Comparison of ENCODE assay signal across 14 cellular contexts in the genomic region with DNA sequence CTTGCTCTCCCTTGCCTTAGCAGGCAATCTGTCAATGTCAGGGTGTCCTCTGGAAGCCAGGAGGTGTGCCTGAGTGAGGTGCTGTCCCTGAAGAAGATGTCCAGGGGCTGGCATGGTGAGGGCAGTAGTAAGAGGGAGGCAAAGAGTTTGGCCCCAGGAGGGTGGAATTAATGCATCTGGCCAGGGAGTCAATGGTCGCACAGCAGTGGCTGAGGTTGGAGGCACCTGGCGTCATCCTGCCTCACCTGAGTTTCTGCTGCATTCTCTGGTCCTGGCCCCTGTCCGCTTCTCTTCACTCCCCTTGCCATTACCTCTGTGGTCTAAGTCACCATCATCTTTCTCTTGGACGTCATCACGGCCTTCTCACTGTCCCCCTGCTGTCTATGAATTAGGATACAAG.
DNase-seq lines count a peak whose midpoint lies in the region; ATAC-seq, FAIRE-seq and TF ChIP-seq lines count a peak whose summit lies in the region.
"Had no signal": no experiment of that assay in that cellular context is flagged by ENCODE, and none has a peak within 500 bp of the region (broad histone marks: within the 10 kb centered on the region; RNA-seq: fewer than 3 reads in every experiment).

No MANE protein-coding gene starts in this region.

- 0 out of 2 replicates have a peak overlapping the region, but pooled peaks have one; percentile 16 for H2BK5ac ChIP-seq in H1 (ENCODE audit: low read depth, low read length)

- TF ChIP-seq CTCF in H1 (IDR thresholded peaks at IDR 0.05; ENCODE audit: control extremely low read depth in 1 of 3, insufficient read depth in 1 of 3, low read depth in 1 of 3, low read length in 3 of 3): no peak

- H3K4me2 ChIP-seq in H1 (ENCODE audit: insufficient read depth in 1 of 2, low read depth in 2 of 2, low read length in 2 of 2): no peak overlapping the region
- H3K4me2 ChIP-seq: BLaER1 had no signal

- TF ChIP-seq RAD21 in H1 (IDR thresholded peaks at IDR 0.05 in 1 of 2, conservative IDR thresholded peaks at IDR 0.05 in 1 of 2; ENCODE audit: low read depth in 2 of 2, low read length in 2 of 2): no peak

- H2BK120ac ChIP-seq in H1 (replicated peaks; ENCODE audit: low read depth, low read length): no peak overlapping the region

- no peaks in the 10 kb centered on the region for H4K20me1 ChIP-seq in H1 (replicated peaks in 1 of 2; ENCODE audit: control insufficient read depth in 1 of 2, insufficient read depth in 2 of 2, low read length in 2 of 2)
- H4K20me1 ChIP-seq: BLaER1 had no signal

- no peak for TF ChIP-seq EP300 in H1 (IDR thresholded peaks at IDR 0.05; ENCODE audit: borderline replicate concordance in 1 of 2, low read depth in 2 of 2, low read length in 2 of 2)

- no peaks in the 10 kb centered on the region for H3K27me3 ChIP-seq in H1 (replicated peaks in 1 of 4; ENCODE audit: control insufficient read depth in 3 of 4, extremely low read depth in 1 of 4, insufficient read depth in 3 of 4, low read length in 3 of 4)
- H3K27me3 ChIP-seq: BLaER1 had no signal

- H3K4me1 ChIP-seq in H1 (replicated peaks in 1 of 4; ENCODE audit: control insufficient read depth in 3 of 4, insufficient read depth in 4 of 4, low read length in 3 of 4): peaks cover 0 to 3% (median 0%) of the 10 kb centered on the region in 4 experiments; a peak in 1 of 7 replicates

- WGBS in H1 (ENCODE audit: extremely low coverage in 1 of 2, insufficient coverage in 1 of 2, insufficient read length in 1 of 2, insufficient replicate concordance in 2 of 2, low coverage in 1 of 2, low lambda C conversion rate in 2 of 2, missing lambda C conversion rate in 1 of 2), 2 experiments: 86% methylated on average over 5 of the region's 5 CpGs; no CpG with 5 or more reads in 1 of the 2 experiments

- no peaks in the 10 kb centered on the region for H3K79me1 ChIP-seq in H1 (ENCODE audit: low read depth, low read length)

- H3K4me3 Mint-ChIP-seq in T-helper 17 cell: peak overlapping the region; percentile 41
- H3K4me3 Mint-ChIP-seq: CD8-positive, alpha-beta memory T cell; H9 had no signal

- TF ChIP-seq POLR2A in H1 (IDR thresholded peaks at IDR 0.05; ENCODE audit: control extremely low read depth in 1 of 2, low read depth in 2 of 2, low read length in 2 of 2): no peak

- FAIRE-seq in H1 (lab: Jason Lieb, UNC): no peak

- H3K4me3 ChIP-seq in H1 (ENCODE audit: extremely low read depth in 1 of 4, insufficient read depth in 2 of 4, low read depth in 3 of 4, low read length in 4 of 4): no peak overlapping the region
- H3K4me3 ChIP-seq: BLaER1, GM23248 had no signal

- no peaks in the 10 kb centered on the region for H3K4me1 Mint-ChIP-seq in T-helper 17 cell
- H3K4me1 Mint-ChIP-seq: CD8-positive, alpha-beta memory T cell had no signal

- H3K4ac ChIP-seq in H1 (replicated peaks; ENCODE audit: insufficient read length, low read depth, low read length): no peak overlapping the region

- ATAC-seq in T-helper 17 cell: no peak
- ATAC-seq in GM21381 (IDR thresholded peaks at IDR 0.05; ENCODE audit: unreplicated experiment): no peak
- ATAC-seq in HG03025 (IDR thresholded peaks at IDR 0.05; ENCODE audit: low FRiP score, unreplicated experiment): no peak

- H3K23me2 ChIP-seq in H1 (ENCODE audit: low read depth, low read length): no peaks in the 10 kb centered on the region

- no peak overlapping the region for H2AFZ ChIP-seq in H1 (ENCODE audit: low read length)
- H2AFZ ChIP-seq: GM23248 had no signal

- H4K91ac ChIP-seq in H1 (replicated peaks; ENCODE audit: insufficient read length, low read length): no peak overlapping the region

- no peaks in the 10 kb centered on the region for H3K36me3 Mint-ChIP-seq in T-helper 17 cell (ENCODE audit: low read depth)

- H3K27me3 Mint-ChIP-seq in T-helper 17 cell: peaks cover 44% of the 10 kb centered on the region

- H3K36me3 ChIP-seq in H1 (ENCODE audit: control insufficient read depth in 2 of 4, insufficient read depth in 4 of 4, low read length in 3 of 4): no peaks in the 10 kb centered on the region
- H3K36me3 ChIP-seq: BLaER1 had no signal

- 0 out of 2 replicates have a peak overlapping the region, but pooled peaks have one; percentile 20 for H2BK15ac ChIP-seq in H1 (ENCODE audit: low read length)

- no peaks in the 10 kb centered on the region for H3K9me3 ChIP-seq in T-helper 17 cell (ENCODE audit: control insufficient read depth, low read length, poor library complexity, severe bottlenecking)
- H3K9me3 ChIP-seq in H1 (ENCODE audit: insufficient read depth in 2 of 2, low read depth in 1 of 2, low read length in 1 of 2): no peaks in the 10 kb centered on the region
- H3K9me3 ChIP-seq: BLaER1 had no signal

- no peak overlapping the region for H3K56ac ChIP-seq in H1 (replicated peaks; ENCODE audit: insufficient read length, low read depth, low read length)

- H3K27ac Mint-ChIP-seq in T-helper 17 cell: no peak overlapping the region
- H3K27ac Mint-ChIP-seq: CD8-positive, alpha-beta memory T cell; H9 had no signal

- H3K23ac ChIP-seq in H1 (ENCODE audit: insufficient read length): no peak overlapping the region

- no peak overlapping the region for H4K8ac ChIP-seq in H1 (ENCODE audit: extremely low read depth, insufficient read depth, low read length)

- POLR2A ChIA-PET in H1 (lab: Charles Lee; ENCODE audit: partially characterized antibody): no interaction called here

- DNase-seq in NCI-H82 (lab: John Stamatoyannopoulos, UW) (peak; percentile 23), NCI-H82 treated with DMSO at 0.1 percent for 48 hours (lab: John Stamatoyannopoulos, UW; ENCODE audit: unreplicated experiment) (no peak), T-helper 17 cell (no peak), H1 (ENCODE audit: low read depth in 1 of 2, low spot score in 2 of 2) (no peak), SIG-M5 (lab: John Stamatoyannopoulos, UW) (no peak)
- DNase-seq: GF-D8, KG1 had no signal

- H2BK20ac ChIP-seq in H1 (ENCODE audit: low read length): no peak overlapping the region

- no peaks in the 10 kb centered on the region for H3K79me2 ChIP-seq in H1 (ENCODE audit: control insufficient read depth in 1 of 2, insufficient read depth in 2 of 2, low read length in 2 of 2)

- H3K14ac ChIP-seq in H1 (ENCODE audit: insufficient read length): no peak overlapping the region

- H2BK12ac ChIP-seq in H1 (ENCODE audit: low read depth, low read length): no peak overlapping the region

- no peak overlapping the region for H2AK5ac ChIP-seq in H1 (ENCODE audit: low read depth, low read length)

- CTCF ChIA-PET in H1 (lab: Charles Lee; ENCODE audit: partially characterized antibody): interaction anchor here (0.7 to 5.6 kb wide), 18 partner anchors 9 to 443 kb away, joined by 3 to 35 read pairs (median 3); no protein-coding TSS in a partner anchor

- no peak overlapping the region for H4K5ac ChIP-seq in H1 (ENCODE audit: insufficient read length, low read depth, low read length)

- no peak overlapping the region for H3K18ac ChIP-seq in H1 (ENCODE audit: extremely low read depth, low read length)

- no peak overlapping the region for H3K9ac ChIP-seq in H1 (replicated peaks in 1 of 4; ENCODE audit: extremely low read depth in 1 of 4, low read depth in 3 of 4, low read length in 3 of 4)
- H3K9ac ChIP-seq: BLaER1, GM23248 had no signal

- H3K27ac ChIP-seq in H1 (ENCODE audit: low read depth, low read length): no peak overlapping the region
- H3K27ac ChIP-seq: 22Rv1, BLaER1, GM23248 had no signal

TF ChIP-seq in H1, 55 proteins besides CTCF, POLR2A, EP300 and RAD21:
- TF ChIP-seq, protein P1, sequence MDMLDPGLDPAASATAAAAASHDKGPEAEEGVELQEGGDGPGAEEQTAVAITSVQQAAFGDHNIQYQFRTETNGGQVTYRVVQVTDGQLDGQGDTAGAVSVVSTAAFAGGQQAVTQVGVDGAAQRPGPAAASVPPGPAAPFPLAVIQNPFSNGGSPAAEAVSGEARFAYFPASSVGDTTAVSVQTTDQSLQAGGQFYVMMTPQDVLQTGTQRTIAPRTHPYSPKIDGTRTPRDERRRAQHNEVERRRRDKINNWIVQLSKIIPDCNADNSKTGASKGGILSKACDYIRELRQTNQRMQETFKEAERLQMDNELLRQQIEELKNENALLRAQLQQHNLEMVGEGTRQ (IDR thresholded peaks at IDR 0.05; ENCODE audit: low read length): no peak
- TF ChIP-seq GTF2F1 (IDR thresholded peaks at IDR 0.05; ENCODE audit: borderline replicate concordance, low read depth, low read length): no peak
- no peak for TF ChIP-seq RXRA (IDR thresholded peaks at IDR 0.05; ENCODE audit: insufficient read depth, low read depth, low read length)
- no peak for TF ChIP-seq SAP30 (IDR thresholded peaks at IDR 0.05; ENCODE audit: insufficient read depth, insufficient replicate concordance, low read length)
- TF ChIP-seq TCF12 (IDR thresholded peaks at IDR 0.05; ENCODE audit: low read depth, low read length): no peak
- TF ChIP-seq ZNF274 (IDR thresholded peaks at IDR 0.05; ENCODE audit: borderline replicate concordance, extremely low read depth, low read length): no peak
